ENCODE assay signal across 20 cellular contexts in genomic region chr10:95537543-95537930, GRCh38. TPM values are rescaled to one million over a fixed set of nuclear protein-coding genes. Genes with fewer than 3 reads are reported as not detected.
DNase-seq lines count a peak whose midpoint lies in the region; ATAC-seq and TF ChIP-seq lines count a peak whose summit lies in the region.
"Had no signal": no experiment of that assay in that cellular context is flagged by ENCODE, and none has a peak within 500 bp of the region (broad histone marks: within the 10 kb centered on the region; RNA-seq: fewer than 3 reads in every experiment).

No MANE protein-coding gene starts in this region.

- ATAC-seq in Right ventricle myocardium inferior (no peak), aorta (ENCODE audit: low FRiP score) (no peak), GM21529 (IDR thresholded peaks at IDR 0.05; ENCODE audit: unreplicated experiment) (no peak)
- ATAC-seq: HepG2; naive thymus-derived CD4-positive, alpha-beta T cell had no signal

- DNase-seq in right atrium auricular region (ENCODE audit: low spot score), result no peak
- DNase-seq in Right ventricle myocardium inferior (ENCODE audit: missing footprints), result no peak
- DNase-seq in esophagus muscularis mucosa (ENCODE audit: extremely low spot score), result no peak
- no peak for DNase-seq in prostate gland (ENCODE audit: low spot score)
- DNase-seq in aorta, result no peak
- DNase-seq in activated CD4-positive, alpha-beta T cell treated with anti-CD3 and anti-CD28 coated beads, Interleukin-2, amount 50 U/mL, for 48 hours, result no peak
- DNase-seq in Ammon's horn (ENCODE audit: low spot score), result no peak
- DNase-seq: activated CD4-positive, alpha-beta memory T cell treated with anti-CD3 and anti-CD28 coated beads for 36 hours; activated naive CD4-positive, alpha-beta T cell treated with anti-CD3 and anti-CD28 coated beads, Interleukin-2, amount 10 ng/mL, durations not matched to agents 7 days and 5 days; activated T-cell treated with anti-CD3 and anti-CD28 coated beads, Interleukin-2, amount 50 U/mL, for 1 hour; anterior cingulate cortex; naive thymus-derived CD4-positive, alpha-beta T cell; ovary; stimulated activated CD4-positive, alpha-beta T cell treated with anti-CD3 and anti-CD28 coated beads, Interleukin-4, amount 100 ng/mL, for 1 hour; T-helper 2 cell had no signal

- no peak for TF ChIP-seq EP300 in esophagus muscularis mucosa (IDR thresholded peaks at IDR 0.05)

- TF ChIP-seq POLR2A in esophagus muscularis mucosa (IDR thresholded peaks at IDR 0.05; ENCODE audit: low read depth) (no peak), prostate gland (IDR thresholded peaks at IDR 0.05) (no peak)

- intact Hi-C loops in Right ventricle myocardium inferior (cut with DNase I) (no loop called here), esophagus muscularis mucosa (cut with DNase I) (loop anchor here (10.0 kb wide), 1 partner anchor 63 kb away; no protein-coding TSS in a partner anchor), prostate gland (cut with DNase I) (loop anchor here (5.0 kb wide), 1 partner anchor 60 kb away; no protein-coding TSS in a partner anchor), aorta (cut with DNase I) (no loop called here)

- H3K36me3 ChIP-seq in right atrium auricular region, result peaks cover 17% of the 10 kb centered on the region
- no peaks in the 10 kb centered on the region for H3K36me3 ChIP-seq in esophagus muscularis mucosa
- H3K36me3 ChIP-seq in prostate gland, result no peaks in the 10 kb centered on the region
- peaks cover 0 to 1% of the 10 kb centered on the region in 2 donors for H3K36me3 ChIP-seq in aorta (ENCODE audit: control insufficient read depth in 1 of 2, insufficient read depth in 2 of 2, low read length in 1 of 2)
- H3K36me3 ChIP-seq: BLaER1 treated with 17β-estradiol and CSF1 and Interleukin-3, amounts not matched to agents 10 nM and 100 nM; ovary; SJSA1 had no signal

- WGBS in esophagus muscularis mucosa, result 81% methylated on average over 4 of the region's 4 CpGs
- 88% methylated on average over 4 of the region's 4 CpGs for WGBS in prostate gland
- 74 to 94% methylated on average over 4 of the region's 4 CpGs for WGBS in aorta, 2 donors

- H3K9me3 ChIP-seq in right atrium auricular region, result no peaks in the 10 kb centered on the region
- H3K9me3 ChIP-seq in esophagus muscularis mucosa, result no peaks in the 10 kb centered on the region
- no peaks in the 10 kb centered on the region for H3K9me3 ChIP-seq in prostate gland
- no peaks in the 10 kb centered on the region for H3K9me3 ChIP-seq in aorta (ENCODE audit: control insufficient read depth, low read length)
- H3K9me3 ChIP-seq: BLaER1 treated with 17β-estradiol and CSF1 and Interleukin-3, amounts not matched to agents 10 nM and 100 nM; ovary; SJSA1 had no signal

- H3K4me3 ChIP-seq in right atrium auricular region (no peak overlapping the region), esophagus muscularis mucosa (no peak overlapping the region), prostate gland (no peak overlapping the region), aorta (ENCODE audit: low read length in 2 of 2) (no peak overlapping the region)
- H3K4me3 ChIP-seq: BLaER1 treated with 17β-estradiol and CSF1 and Interleukin-3, amounts not matched to agents 10 nM and 100 nM; ovary; SJSA1 had no signal

- TF ChIP-seq CTCF in right atrium auricular region (IDR thresholded peaks at IDR 0.05) (no peak), esophagus muscularis mucosa (IDR thresholded peaks at IDR 0.05) (no peak), prostate gland (IDR thresholded peaks at IDR 0.05) (no peak)

- H3K27me3 ChIP-seq in right atrium auricular region, result no peaks in the 10 kb centered on the region
- H3K27me3 ChIP-seq in esophagus muscularis mucosa, result no peaks in the 10 kb centered on the region
- no peaks in the 10 kb centered on the region for H3K27me3 ChIP-seq in prostate gland (replicated peaks; ENCODE audit: insufficient read depth)
- H3K27me3 ChIP-seq in aorta (ENCODE audit: control insufficient read depth in 1 of 2, insufficient read depth in 2 of 2, low read length in 1 of 2), result no peaks in the 10 kb centered on the region
- H3K27me3 ChIP-seq: BLaER1 treated with 17β-estradiol and CSF1 and Interleukin-3, amounts not matched to agents 10 nM and 100 nM; ovary; SJSA1 had no signal

- H3K4me1 ChIP-seq in right atrium auricular region, result peaks cover 0 to 97% of the 10 kb centered on the region in 2 donors
- H3K4me1 ChIP-seq in esophagus muscularis mucosa, result peaks cover 87 to 99% (median 98%) of the 10 kb centered on the region in 4 donors
- H3K4me1 ChIP-seq in prostate gland (replicated peaks), result no peaks in the 10 kb centered on the region
- peaks cover 11 to 19% of the 10 kb centered on the region in 2 donors for H3K4me1 ChIP-seq in aorta (ENCODE audit: control insufficient read depth in 1 of 2, insufficient read depth in 2 of 2, low read length in 2 of 2)
- H3K4me1 ChIP-seq: SJSA1 had no signal

- H3K27ac ChIP-seq in right atrium auricular region (peak overlapping the region; percentile 85 to 95), esophagus muscularis mucosa (replicated peaks in 1 of 4) (peak overlapping the region; percentile 91 to 97 (median 96)), prostate gland (peak overlapping the region; percentile 69 to 71), aorta (ENCODE audit: low read depth in 1 of 2, low read length in 2 of 2) (peak overlapping the region; percentile 44 to 78)
- H3K27ac ChIP-seq: BLaER1 treated with 17β-estradiol and CSF1 and Interleukin-3, amounts not matched to agents 10 nM and 100 nM; ovary; SJSA1; VCaP had no signal

RNA-seq across cellular contexts. Expression of gene SORBS1, which starts 23.6 kb away (rescaled TPM):
- total RNA-seq in right atrium auricular region (100 to 1,000 TPM; 742 to 815 TPM), Right ventricle myocardium inferior (666 TPM), esophagus muscularis mucosa (1,000 to 10,000 TPM; 1,569 to 2,231 (median 1,854) TPM), prostate gland (100 to 1,000 TPM in 1 of 2 donors, 10 to 100 TPM in 1; 84.6 to 189 TPM), aorta (1,000 to 10,000 TPM in 1 of 2 donors, 100 to 1,000 TPM in 1; 591 to 1,478 TPM)
- 100 to 1,000 TPM; 371 to 372 TPM for polyA plus RNA-seq in aorta

Comparison
In these comparisons a context has a peak if more than half of its experiments do, and no peak if none do; other contexts are left out.
1. intact Hi-C loops: an anchor here in esophagus muscularis mucosa (10.0 kb wide) and prostate gland (5.0 kb wide); none called in Right ventricle myocardium inferior and aorta.